ENCODE assay signal across 8 cellular contexts in the genomic region with DNA sequence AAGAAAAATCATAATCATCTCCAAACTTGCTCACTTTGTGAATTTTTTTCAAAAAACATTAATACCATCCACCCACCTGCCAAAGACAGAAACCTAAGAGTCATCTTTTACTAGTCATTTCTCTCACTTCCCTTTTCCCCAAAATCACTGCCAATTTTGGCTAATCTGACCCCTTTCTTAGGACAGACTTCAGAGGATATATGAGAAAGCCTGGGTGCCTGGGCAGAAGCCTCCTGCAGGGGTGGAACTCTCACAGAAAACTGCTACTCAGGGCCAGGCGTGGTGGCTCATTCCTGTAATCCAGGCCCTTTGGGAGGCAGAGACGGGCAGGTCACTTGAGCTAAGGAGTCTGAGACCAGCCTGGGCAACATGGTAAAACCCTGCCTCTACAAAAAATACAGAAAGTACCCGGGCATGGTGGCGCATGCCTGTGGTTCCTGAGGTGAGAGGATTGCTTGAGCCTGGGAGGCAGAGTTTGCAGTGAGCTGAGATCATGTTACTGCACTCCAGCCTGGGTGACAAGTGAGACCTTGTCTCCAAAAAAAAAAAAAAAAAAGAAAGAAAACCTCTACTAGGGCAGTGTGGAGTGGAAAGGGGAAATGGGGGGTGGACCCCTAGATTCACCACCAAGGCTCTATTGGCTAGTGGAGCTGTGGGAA. TPM values are rescaled to one million over a fixed set of nuclear protein-coding genes. Genes with fewer than 3 reads are reported as not detected.
A peak's percentile ranks its signal among the peaks of the same experiment; 100 is the strongest.
DNase-seq lines count a peak whose midpoint lies in the region; ATAC-seq lines count a peak whose summit lies in the region.

No MANE protein-coding gene starts in this region.

- no peak overlapping the region for H3K23ac ChIP-seq in mesendoderm (ENCODE audit: low read length)

- intact Hi-C loops in head of caudate nucleus (cut with DNase I) = loop anchor here (5.0 kb wide), 1 partner anchor 273 kb away; the partner anchor contains the start of gene KIF13A

- peaks cover 2% of the 10 kb centered on the region for H3K79me1 ChIP-seq in mesendoderm (ENCODE audit: low read length)

- POLR2A ChIA-PET in activated CD8-positive, alpha-beta T cell treated with anti-CD3 and anti-CD28 coated beads, Interleukin-2, amount 10 ng/mL, durations not matched to agents 7 days and 5 days (lab: Charles Lee) = interaction anchor here (0.9 to 3.0 kb wide), 2 partner anchors 19 to 104 kb away, joined by 3 to 11 read pairs; no protein-coding TSS in a partner anchor

- no peak overlapping the region for H2BK5ac ChIP-seq in mesendoderm (ENCODE audit: low read length)

- no peaks in the 10 kb centered on the region for H3K27me3 Mint-ChIP-seq in activated CD8-positive, alpha-beta T cell treated with anti-CD3 and anti-CD28 coated beads, Interleukin-2, amount 10 ng/mL, durations not matched to agents 7 days and 5 days (ENCODE audit: low read depth)

- H3K4me3 Mint-ChIP-seq in activated CD8-positive, alpha-beta T cell treated with anti-CD3 and anti-CD28 coated beads, Interleukin-2, amount 10 ng/mL, durations not matched to agents 7 days and 5 days = peak overlapping the region; percentile 86

- no peak overlapping the region for H3K4me3 ChIP-seq in HUES48 (ENCODE audit: low read depth, low read length)
- no peak overlapping the region for H3K4me3 ChIP-seq in mesendoderm (ENCODE audit: low read length)

- peak; percentile 30 for DNase-seq in NCI-H82 (lab: John Stamatoyannopoulos, UW)
- no peak for DNase-seq in NCI-H82 treated with DMSO at 0.1 percent for 48 hours (lab: John Stamatoyannopoulos, UW; ENCODE audit: unreplicated experiment)
- DNase-seq in activated CD8-positive, alpha-beta T cell treated with anti-CD3 and anti-CD28 coated beads, Interleukin-2, amount 10 ng/mL, durations not matched to agents 7 days and 5 days = peak; percentile 38
- peak; percentile 33 for DNase-seq in mesendoderm
- no peak for DNase-seq in head of caudate nucleus
- no peak for DNase-seq in NCI-H748 treated with DMSO at 0.1 percent for 48 hours (lab: John Stamatoyannopoulos, UW)

- peaks cover 57% of the 10 kb centered on the region for H3K4me1 Mint-ChIP-seq in activated CD8-positive, alpha-beta T cell treated with anti-CD3 and anti-CD28 coated beads, Interleukin-2, amount 10 ng/mL, durations not matched to agents 7 days and 5 days (ENCODE audit: low read depth)

- H3K36me3 ChIP-seq in HUES48 (ENCODE audit: control insufficient read depth, insufficient read depth, low read length) (peaks cover 60% of the 10 kb centered on the region), mesendoderm (ENCODE audit: control insufficient read depth, insufficient read depth, low read length) (peaks cover 2% of the 10 kb centered on the region)

- no peak overlapping the region for H3K27ac ChIP-seq in HUES48 (ENCODE audit: low read depth, low read length)
- H3K27ac ChIP-seq in mesendoderm (ENCODE audit: low read depth, low read length) = no peak overlapping the region

- H3K9me3 Mint-ChIP-seq in activated CD8-positive, alpha-beta T cell treated with anti-CD3 and anti-CD28 coated beads, Interleukin-2, amount 10 ng/mL, durations not matched to agents 7 days and 5 days (ENCODE audit: insufficient read depth) = no peaks in the 10 kb centered on the region

- H4K5ac ChIP-seq in mesendoderm (ENCODE audit: low read length) = no peak overlapping the region

- peaks cover 76% of the 10 kb centered on the region for H3K36me3 Mint-ChIP-seq in activated CD8-positive, alpha-beta T cell treated with anti-CD3 and anti-CD28 coated beads, Interleukin-2, amount 10 ng/mL, durations not matched to agents 7 days and 5 days (ENCODE audit: low read depth)

- H2BK120ac ChIP-seq in mesendoderm (ENCODE audit: low read depth, low read length) = no peak overlapping the region

- no CpG with 5 or more reads among the region's 4 CpGs for WGBS in mesendoderm (ENCODE audit: extremely low coverage, insufficient coverage, low lambda C conversion rate)

- peaks cover 63% of the 10 kb centered on the region for H3K79me2 ChIP-seq in mesendoderm (ENCODE audit: control insufficient read depth, insufficient read depth, low read length)

- no peaks in the 10 kb centered on the region for H3K27me3 ChIP-seq in HUES48 (ENCODE audit: control insufficient read depth, insufficient read depth, low read length)
- H3K27me3 ChIP-seq in mesendoderm (ENCODE audit: insufficient read depth, low read length, poor library complexity) = no peaks in the 10 kb centered on the region

- H3K4ac ChIP-seq in mesendoderm (ENCODE audit: low read depth, low read length) = no peak overlapping the region

- no peak overlapping the region for H2AK5ac ChIP-seq in mesendoderm (ENCODE audit: low read length)

- CTCF ChIA-PET in activated CD8-positive, alpha-beta T cell treated with anti-CD3 and anti-CD28 coated beads, Interleukin-2, amount 10 ng/mL, durations not matched to agents 7 days and 5 days (lab: Charles Lee) = no interaction called here

- H3K4me1 ChIP-seq in HUES48 (ENCODE audit: control insufficient read depth, insufficient read depth, low read length) = peaks cover 19% of the 10 kb centered on the region
- peaks cover 5% of the 10 kb centered on the region for H3K4me1 ChIP-seq in mesendoderm (ENCODE audit: control insufficient read depth, low read depth, low read length)

- H3K27ac Mint-ChIP-seq in activated CD8-positive, alpha-beta T cell treated with anti-CD3 and anti-CD28 coated beads, Interleukin-2, amount 10 ng/mL, durations not matched to agents 7 days and 5 days = peak overlapping the region; percentile 39

- no peaks in the 10 kb centered on the region for H3K9me3 ChIP-seq in HUES48 (ENCODE audit: control insufficient read depth, insufficient read depth, low read length)

- H3K4me2 ChIP-seq in mesendoderm (ENCODE audit: low read length) = no peak overlapping the region

- 0 out of 2 replicates have a peak overlapping the region, but pooled peaks have one; percentile 21 for H3K9ac ChIP-seq in HUES48 (ENCODE audit: low read depth, low read length)
- peak overlapping the region; percentile 51 for H3K9ac ChIP-seq in mesendoderm (ENCODE audit: low read length)

- H2BK15ac ChIP-seq in mesendoderm (replicated peaks; ENCODE audit: low read depth) = no peak overlapping the region

- no peak overlapping the region for H3K18ac ChIP-seq in mesendoderm (ENCODE audit: low read length)

- ATAC-seq in GM21529 (IDR thresholded peaks at IDR 0.05; ENCODE audit: unreplicated experiment) = peak; percentile 46
- ATAC-seq in activated CD8-positive, alpha-beta T cell treated with anti-CD3 and anti-CD28 coated beads, Interleukin-2, amount 10 ng/mL, durations not matched to agents 7 days and 5 days = no peak

- peak overlapping the region; percentile 50 for H3K56ac ChIP-seq in mesendoderm (ENCODE audit: low read length)

- H4K8ac ChIP-seq in mesendoderm (ENCODE audit: low read depth, low read length) = no peak overlapping the region

RNA-seq across cellular contexts. Expression of gene DEK, which starts 3.8 kb away (rescaled TPM):
- 100 to 1,000 TPM; 251 to 255 TPM for total RNA-seq in activated CD8-positive, alpha-beta T cell treated with anti-CD3 and anti-CD28 coated beads, Interleukin-2, amount 10 ng/mL, durations not matched to agents 7 days and 5 days
- 262 TPM for polyA plus RNA-seq in mesendoderm (2013, experiment 1 of 2)
- 269 TPM for polyA plus RNA-seq in mesendoderm (2013, experiment 2 of 2)

Comparison
In these comparisons a context has a peak if more than half of its experiments do, and no peak if none do; other contexts are left out.
1. DNase-seq: peak in NCI-H82 (single experiment), activated CD8-positive, alpha-beta T cell treated with anti-CD3 and anti-CD28 coated beads, Interleukin-2, amount 10 ng/mL, durations not matched to agents 7 days and 5 days (single experiment) and mesendoderm (single experiment); none in NCI-H82 treated with DMSO at 0.1 percent for 48 hours (single experiment), head of caudate nucleus (0 of 42) and NCI-H748 treated with DMSO at 0.1 percent for 48 hours (single experiment).